29 cellular contexts compared by ENCODE assay signal in the genomic region with DNA sequence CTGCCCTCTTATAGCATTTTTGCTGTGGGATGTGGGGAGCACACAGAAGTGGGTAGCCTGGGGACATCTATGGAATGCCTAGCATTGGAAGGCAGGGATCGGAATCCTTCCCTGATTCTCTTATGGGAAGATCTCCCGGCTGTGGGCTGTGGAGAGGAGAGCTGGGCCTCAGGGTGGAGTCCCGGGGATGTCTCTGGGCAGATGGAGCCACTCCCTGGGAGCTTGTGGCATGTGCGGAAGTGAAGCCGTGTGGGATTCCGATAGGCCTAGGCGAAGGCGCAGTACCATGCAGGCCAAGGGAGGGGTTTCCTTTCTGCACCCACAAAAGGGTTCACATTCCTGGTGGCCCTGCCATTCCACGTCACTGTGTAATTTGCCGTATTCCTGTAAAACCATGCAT.
"Had no signal": no experiment of that assay in that cellular context is flagged by ENCODE, and none has a peak within 500 bp of the region (broad histone marks: within the 10 kb centered on the region; RNA-seq: fewer than 3 reads in every experiment).

No MANE protein-coding gene starts in this region.

- H3K4me1 Mint-ChIP-seq: activated B cell treated with CpG ODN at 0.5 μM for 24 hours; activated CD4-positive, alpha-beta T cell treated with anti-CD3 and anti-CD28 coated beads, Interleukin-2, amount 10 ng/mL, durations not matched to agents 24 days and 14 days; activated CD8-positive, alpha-beta memory T cell treated with anti-CD3 and anti-CD28 coated beads, Interleukin-2, amount 10 ng/mL, durations not matched to agents 7 days and 5 days; activated naive CD8-positive, alpha-beta T cell treated with anti-CD3 and anti-CD28 coated beads, Interleukin-2, amount 50 U/mL, for 24 hours; IgD-negative memory B cell; T-helper 17 cell had no signal

- H3K27me3 Mint-ChIP-seq: activated B cell treated with CpG ODN at 0.5 μM for 24 hours; activated CD4-positive, alpha-beta T cell treated with anti-CD3 and anti-CD28 coated beads, Interleukin-2, amount 10 ng/mL, durations not matched to agents 24 days and 14 days; activated CD8-positive, alpha-beta memory T cell treated with anti-CD3 and anti-CD28 coated beads, Interleukin-2, amount 10 ng/mL, durations not matched to agents 7 days and 5 days; activated naive CD8-positive, alpha-beta T cell treated with anti-CD3 and anti-CD28 coated beads, Interleukin-2, amount 50 U/mL, for 24 hours; IgD-negative memory B cell had no signal

- ATAC-seq: activated CD8-positive, alpha-beta memory T cell treated with anti-CD3 and anti-CD28 coated beads, Interleukin-2, amount 10 ng/mL, durations not matched to agents 7 days and 5 days; activated naive CD4-positive, alpha-beta T cell treated with anti-CD3 and anti-CD28 coated beads, Interleukin-2, amount 50 U/mL, for 72 hours; activated naive CD8-positive, alpha-beta T cell treated with anti-CD3 and anti-CD28 coated beads, Interleukin-2, amount 50 U/mL, for 24 hours; activated T-cell treated with anti-CD3 and anti-CD28 coated beads, Interleukin-2, amount 50 U/mL, for 4 hours; T-helper 17 cell had no signal

- H3K27me3 ChIP-seq: brain microvascular endothelial cell, SJSA1 had no signal

- H3K4me3 ChIP-seq: SJSA1 had no signal

- H3K36me3 ChIP-seq: brain microvascular endothelial cell had no signal

- H3K9me3 ChIP-seq: SJSA1 had no signal

- H3K9me3 Mint-ChIP-seq: activated B cell treated with CpG ODN at 0.5 μM for 24 hours; activated CD4-positive, alpha-beta T cell treated with anti-CD3 and anti-CD28 coated beads, Interleukin-2, amount 10 ng/mL, durations not matched to agents 24 days and 14 days; activated naive CD4-positive, alpha-beta T cell treated with anti-CD3 and anti-CD28 coated beads, Interleukin-2, amount 50 U/mL, for 72 hours; activated naive CD8-positive, alpha-beta T cell treated with anti-CD3 and anti-CD28 coated beads, Interleukin-2, amount 50 U/mL, for 24 hours; activated T-cell treated with anti-CD3 and anti-CD28 coated beads, Interleukin-2, amount 50 U/mL, for 4 hours; IgD-negative memory B cell had no signal

- DNase-seq: activated B cell treated with CpG ODN at 0.5 μM for 24 hours; activated CD4-positive, alpha-beta T cell treated with anti-CD3 and anti-CD28 coated beads for 1 hour; activated CD4-positive, alpha-beta T cell treated with anti-CD3 and anti-CD28 coated beads, Interleukin-2, amount 10 ng/mL, durations not matched to agents 24 days and 14 days; activated CD4-positive, alpha-beta T cell treated with anti-CD3 and anti-CD28 coated beads, Interleukin-2, amount 50 U/mL, for 48 hours; activated CD8-positive, alpha-beta memory T cell treated with anti-CD3 and anti-CD28 coated beads, Interleukin-2, amount 10 ng/mL, durations not matched to agents 7 days and 5 days; activated effector memory CD4-positive, alpha-beta T cell treated with anti-CD3 and anti-CD28 coated beads, Interleukin-2, amount 50 U/mL, for 16 hours; activated naive CD4-positive, alpha-beta T cell treated with Interleukin-2 at 50 U/mL for 16 hours; activated naive CD8-positive, alpha-beta T cell treated with anti-CD3 and anti-CD28 coated beads, Interleukin-2, amount 50 U/mL, for 24 hours; activated T-cell treated with anti-CD3 and anti-CD28 coated beads, Interleukin-2, amount 50 U/mL, for 4 hours; amniotic stem cell; brain microvascular endothelial cell; MV-4-11; NCI-H1092 treated with DMSO at 0.1 percent for 48 hours; NCI-H1417 treated with DMSO at 0.1 percent for 48 hours; NCI-H1694; NCI-H2029; NCI-H345; NCI-H510A; NCI-H526 treated with DMSO at 0.1 percent for 48 hours; NCI-H82; SHP77; T-helper 17 cell; T-helper 9 cell had no signal

- FAIRE-seq: astrocyte, TTC549 had no signal

- H3K27ac ChIP-seq: brain microvascular endothelial cell, KMS-11, SJSA1 had no signal

- H3K4me3 Mint-ChIP-seq: activated B cell treated with CpG ODN at 0.5 μM for 24 hours; activated CD4-positive, alpha-beta T cell treated with anti-CD3 and anti-CD28 coated beads, Interleukin-2, amount 10 ng/mL, durations not matched to agents 24 days and 14 days; activated CD8-positive, alpha-beta memory T cell treated with anti-CD3 and anti-CD28 coated beads, Interleukin-2, amount 10 ng/mL, durations not matched to agents 7 days and 5 days; activated naive CD8-positive, alpha-beta T cell treated with anti-CD3 and anti-CD28 coated beads, Interleukin-2, amount 50 U/mL, for 24 hours; activated T-cell treated with anti-CD3 and anti-CD28 coated beads, Interleukin-2, amount 50 U/mL, for 4 hours; T-helper 17 cell had no signal

- H3K27ac Mint-ChIP-seq: activated B cell treated with CpG ODN at 0.5 μM for 24 hours; activated CD4-positive, alpha-beta T cell treated with anti-CD3 and anti-CD28 coated beads, Interleukin-2, amount 10 ng/mL, durations not matched to agents 24 days and 14 days; activated CD8-positive, alpha-beta memory T cell treated with anti-CD3 and anti-CD28 coated beads, Interleukin-2, amount 10 ng/mL, durations not matched to agents 7 days and 5 days; activated naive CD4-positive, alpha-beta T cell treated with anti-CD3 and anti-CD28 coated beads, Interleukin-2, amount 50 U/mL, for 72 hours; activated naive CD8-positive, alpha-beta T cell treated with anti-CD3 and anti-CD28 coated beads, Interleukin-2, amount 50 U/mL, for 24 hours; IgD-negative memory B cell; T-helper 17 cell had no signal

- H3K36me3 Mint-ChIP-seq: activated CD8-positive, alpha-beta memory T cell treated with anti-CD3 and anti-CD28 coated beads, Interleukin-2, amount 10 ng/mL, durations not matched to agents 7 days and 5 days; activated naive CD4-positive, alpha-beta T cell treated with anti-CD3 and anti-CD28 coated beads, Interleukin-2, amount 50 U/mL, for 72 hours; IgD-negative memory B cell had no signal
